Comparison of ENCODE assay signal across 8 cellular contexts in the genomic region with DNA sequence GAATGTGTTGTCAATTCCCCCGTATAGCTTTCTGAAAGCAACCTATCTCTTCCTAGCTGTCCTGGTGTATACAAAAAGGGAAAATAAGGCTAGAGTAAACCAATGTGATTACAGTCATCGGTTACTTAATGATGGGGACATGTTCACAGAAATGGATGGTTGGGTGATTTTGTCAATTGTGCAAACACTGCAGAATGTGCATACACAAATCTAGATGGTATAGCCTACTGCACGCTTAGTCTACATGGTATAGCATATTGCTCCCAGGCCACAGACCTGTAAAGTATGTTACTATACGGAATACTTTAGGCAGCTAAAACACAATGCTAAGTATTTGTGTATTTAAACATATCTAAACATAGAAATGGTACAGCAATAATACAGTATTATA. TPM values are rescaled to one million over a fixed set of nuclear protein-coding genes. Genes with fewer than 3 reads are reported as not detected.
DNase-seq lines count a peak whose midpoint lies in the region; ATAC-seq and TF ChIP-seq lines count a peak whose summit lies in the region.
"Had no signal": no experiment of that assay in that cellular context is flagged by ENCODE, and none has a peak within 500 bp of the region (broad histone marks: within the 10 kb centered on the region; RNA-seq: fewer than 3 reads in every experiment).

No MANE protein-coding gene starts in this region.

- peak overlapping the region; percentile 90 for H3K27ac Mint-ChIP-seq in activated CD8-positive, alpha-beta T cell treated with anti-CD3 and anti-CD28 coated beads for 36 hours
- H3K27ac Mint-ChIP-seq in memory B cell = peak overlapping the region; percentile 81

- no peaks in the 10 kb centered on the region for H3K27me3 Mint-ChIP-seq in activated CD8-positive, alpha-beta T cell treated with anti-CD3 and anti-CD28 coated beads for 36 hours
- H3K27me3 Mint-ChIP-seq in memory B cell = peaks cover 1% of the 10 kb centered on the region

- CTCF ChIA-PET in activated CD8-positive, alpha-beta T cell treated with anti-CD3 and anti-CD28 coated beads for 36 hours (lab: Charles Lee) = interaction anchor here (0.7 to 1.2 kb wide), 3 partner anchors 14 to 113 kb away, joined by 3 to 4 read pairs (median 3); no protein-coding TSS in a partner anchor

- peak overlapping the region; percentile 22 for H3K4me3 Mint-ChIP-seq in activated CD8-positive, alpha-beta T cell treated with anti-CD3 and anti-CD28 coated beads for 36 hours
- H3K4me3 Mint-ChIP-seq in memory B cell = peak overlapping the region; percentile 47

- intact Hi-C loops in activated CD8-positive, alpha-beta T cell treated with anti-CD3 and anti-CD28 coated beads for 36 hours (cut with micrococcal nuclease) = loop anchor here (1.0 to 5.0 kb wide), 3 partner anchors 37 to 1366 kb away; a partner anchor contains a TSS
- intact Hi-C loops in left cardiac atrium (cut with DNase I) = no loop called here

- H3K4me1 Mint-ChIP-seq in activated CD8-positive, alpha-beta T cell treated with anti-CD3 and anti-CD28 coated beads for 36 hours (ENCODE audit: low read depth) = peaks cover 50% of the 10 kb centered on the region
- peaks cover 13% of the 10 kb centered on the region for H3K4me1 Mint-ChIP-seq in memory B cell

- DNase-seq in activated CD8-positive, alpha-beta T cell treated with anti-CD3 and anti-CD28 coated beads for 36 hours = no peak
- DNase-seq in memory B cell (ENCODE audit: low spot score in 2 of 2) (no peak), left cardiac atrium (no peak), superior temporal gyrus (ENCODE audit: extremely low spot score) (no peak)
- no peak for DNase-seq in stimulated activated CD4-positive, alpha-beta T cell treated with anti-CD3 and anti-CD28 coated beads, Interleukin-1b, Interleukin-23, amount 100 ng/mL, for 48 hours
- DNase-seq: psoas muscle had no signal

- peak; percentile 25 for ATAC-seq in GM19043 (IDR thresholded peaks at IDR 0.05; ENCODE audit: low read depth, unreplicated experiment)
- ATAC-seq in HG02938 (IDR thresholded peaks at IDR 0.05; ENCODE audit: unreplicated experiment) = peak; percentile 28
- ATAC-seq in activated CD8-positive, alpha-beta T cell treated with anti-CD3 and anti-CD28 coated beads for 36 hours = no peak
- ATAC-seq in memory B cell (ENCODE audit: low read depth) = no peak
- no peak for ATAC-seq in left cardiac atrium
- ATAC-seq: psoas muscle had no signal

- no peak for TF ChIP-seq CTCF in activated CD8-positive, alpha-beta T cell treated with anti-CD3 and anti-CD28 coated beads for 36 hours (IDR thresholded peaks at IDR 0.05)

- H3K36me3 Mint-ChIP-seq in activated CD8-positive, alpha-beta T cell treated with anti-CD3 and anti-CD28 coated beads for 36 hours (ENCODE audit: low read depth) = peaks cover 1% of the 10 kb centered on the region
- H3K36me3 Mint-ChIP-seq in memory B cell = peaks cover under 1% of the 10 kb centered on the region

- POLR2A ChIA-PET in activated CD8-positive, alpha-beta T cell treated with anti-CD3 and anti-CD28 coated beads for 36 hours (lab: Charles Lee) = interaction anchor here (0.8 to 2.4 kb wide), 11 partner anchors 15 to 63 kb away, joined by 3 to 28 read pairs (median 6); a partner anchor contains a TSS

- H3K9me3 Mint-ChIP-seq in activated CD8-positive, alpha-beta T cell treated with anti-CD3 and anti-CD28 coated beads for 36 hours = no peaks in the 10 kb centered on the region
- peaks cover 2% of the 10 kb centered on the region for H3K9me3 Mint-ChIP-seq in memory B cell

RNA-seq across cellular contexts. Expression of a gene that starts 5.1 kb away (rescaled TPM):
- total RNA-seq in activated CD8-positive, alpha-beta T cell treated with anti-CD3 and anti-CD28 coated beads for 36 hours = 1 to 10 TPM; 1.2 to 1.3 TPM
- under 1 TPM; 0.09 to 0.10 TPM for total RNA-seq in left cardiac atrium

RNA-seq across cellular contexts. Expression of a gene that starts 42.2 kb away (rescaled TPM):
- 10 to 100 TPM; 30.0 to 31.0 TPM for total RNA-seq in activated CD8-positive, alpha-beta T cell treated with anti-CD3 and anti-CD28 coated beads for 36 hours
- 1 to 10 TPM; 4.8 to 8.6 TPM for total RNA-seq in left cardiac atrium

Comparison
In these comparisons a context has a peak if more than half of its experiments do, and no peak if none do; other contexts are left out.
1. ATAC-seq: peak in GM19043 (single experiment) and HG02938 (single experiment); none in activated CD8-positive, alpha-beta T cell treated with anti-CD3 and anti-CD28 coated beads for 36 hours (single experiment), memory B cell (single experiment) and left cardiac atrium (0 of 2).